In the genomic region with DNA sequence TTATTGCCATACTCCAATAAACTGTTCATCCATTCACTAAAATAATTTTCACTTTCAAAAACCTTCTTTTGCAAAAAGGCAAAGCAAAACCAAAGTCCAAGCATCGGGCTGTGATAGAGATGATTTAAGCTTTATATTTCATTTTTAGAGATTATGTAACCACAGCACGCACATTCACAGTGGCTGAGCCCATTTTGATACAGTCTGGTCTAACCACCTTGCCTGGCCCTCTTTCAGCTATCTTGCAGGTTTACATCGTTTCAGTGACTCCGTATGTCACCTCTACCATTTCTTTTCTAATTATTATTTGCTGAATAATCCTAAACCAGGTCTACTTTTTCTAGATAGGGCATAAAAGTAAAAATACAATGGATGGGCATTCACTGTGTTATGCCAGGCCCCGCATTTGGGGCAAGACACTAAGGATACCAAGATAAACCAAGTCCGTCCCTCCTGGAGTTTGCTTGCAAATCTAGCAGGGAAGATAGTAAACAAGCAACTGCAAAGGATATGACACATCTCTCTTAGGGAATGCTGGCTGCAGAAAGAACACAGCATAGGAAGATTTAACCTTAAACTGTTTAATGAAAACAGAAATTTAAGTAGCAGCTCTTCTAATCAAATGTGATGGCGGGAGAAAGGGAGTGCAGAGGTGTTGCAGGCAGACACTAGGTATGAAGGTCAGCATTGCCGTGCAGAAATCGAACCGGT, we compare ENCODE assay signal across 8 cellular contexts. TPM values are rescaled to one million over a fixed set of nuclear protein-coding genes. Genes with fewer than 3 reads are reported as not detected.
A peak's percentile ranks its signal among the peaks of the same experiment; 100 is the strongest.
DNase-seq lines count a peak whose midpoint lies in the region; ATAC-seq, FAIRE-seq and TF ChIP-seq lines count a peak whose summit lies in the region.

No MANE protein-coding gene starts in this region.

- TF ChIP-seq RAD21 in SK-N-SH (IDR thresholded peaks at IDR 0.05; ENCODE audit: low read length): no peak

- POLR2A ChIA-PET in SK-N-SH (lab: Yijun Ruan, JAX): interaction anchor here (0.7 kb wide), 1 partner anchor 86 kb away, joined by 5 read pairs; the partner anchor contains the start of gene CENPU

- TF ChIP-seq POLR2A in suprapubic skin (IDR thresholded peaks at IDR 0.05): no peak

- H3K27me3 Mint-ChIP-seq in activated T-helper 17 cell treated with anti-CD3 and anti-CD28 coated beads, Interleukin-2, amount 50 U/mL, for 72 hours: no peaks in the 10 kb centered on the region

- 55% methylated on average over 10 of the region's 10 CpGs for WGBS in SK-N-SH (ENCODE audit: low lambda C conversion rate)
- 37% methylated on average over 10 of the region's 10 CpGs for WGBS in suprapubic skin

- no peaks in the 10 kb centered on the region for H3K9me3 ChIP-seq in SK-N-SH
- no peaks in the 10 kb centered on the region for H3K9me3 ChIP-seq in iPS-18a (ENCODE audit: control insufficient read depth, low read depth, low read length)
- H3K9me3 ChIP-seq in suprapubic skin: no peaks in the 10 kb centered on the region

- no peaks in the 10 kb centered on the region for H3K9me3 Mint-ChIP-seq in activated T-helper 17 cell treated with anti-CD3 and anti-CD28 coated beads, Interleukin-2, amount 50 U/mL, for 72 hours

- H3K4me3 ChIP-seq in SK-N-SH (ENCODE audit: low read depth in 2 of 2, low read length in 1 of 2): peak overlapping the region; percentile 72 to 86
- H3K4me3 ChIP-seq in iPS-18a (ENCODE audit: low read length): peak overlapping the region; percentile 98
- H3K4me3 ChIP-seq in suprapubic skin: peak overlapping the region; percentile 99

- H3K36me3 ChIP-seq in SK-N-SH (replicated peaks in 1 of 2; ENCODE audit: control insufficient read depth in 1 of 2, insufficient read depth in 2 of 2, low read length in 1 of 2) (peaks cover 15% of the 10 kb centered on the region in 2 experiments), iPS-18a (ENCODE audit: control insufficient read depth, low read depth, low read length) (peaks cover 4% of the 10 kb centered on the region), suprapubic skin (peaks cover 8% of the 10 kb centered on the region)

- ATAC-seq in SK-N-SH treated with all-trans-retinoic acid at 6 μM for 48 hours (no peak), HG03025 (IDR thresholded peaks at IDR 0.05; ENCODE audit: low FRiP score, unreplicated experiment) (no peak), HG03520 (IDR thresholded peaks at IDR 0.05; ENCODE audit: unreplicated experiment) (no peak)
- ATAC-seq in activated T-helper 17 cell treated with anti-CD3 and anti-CD28 coated beads, Interleukin-2, amount 50 U/mL, for 72 hours (replicated peaks): no peak

- peaks cover 43% of the 10 kb centered on the region for H3K4me1 Mint-ChIP-seq in activated T-helper 17 cell treated with anti-CD3 and anti-CD28 coated beads, Interleukin-2, amount 50 U/mL, for 72 hours

- H3K4me3 Mint-ChIP-seq in activated T-helper 17 cell treated with anti-CD3 and anti-CD28 coated beads, Interleukin-2, amount 50 U/mL, for 72 hours: peak overlapping the region; percentile 98

- H3K27ac Mint-ChIP-seq in activated T-helper 17 cell treated with anti-CD3 and anti-CD28 coated beads, Interleukin-2, amount 50 U/mL, for 72 hours: peak overlapping the region; percentile 96

- H3K4me2 ChIP-seq in SK-N-SH: peak overlapping the region; percentile 92

- H3K4me1 ChIP-seq in SK-N-SH (ENCODE audit: control insufficient read depth in 1 of 2, insufficient read depth in 2 of 2, low read depth in 1 of 2, low read length in 1 of 2): peaks cover 26 to 27% of the 10 kb centered on the region in 2 experiments; a peak in 3 of 4 replicates
- H3K4me1 ChIP-seq in iPS-18a (ENCODE audit: control insufficient read depth, low read depth, low read length): peaks cover 49% of the 10 kb centered on the region
- peaks cover 45% of the 10 kb centered on the region for H3K4me1 ChIP-seq in suprapubic skin

- H4K20me1 ChIP-seq in SK-N-SH (ENCODE audit: insufficient read depth): peaks cover 23% of the 10 kb centered on the region; the same call in 1 of the 2 replicates

- peaks cover 7% of the 10 kb centered on the region for H3F3A ChIP-seq in SK-N-SH (replicated peaks; ENCODE audit: insufficient read depth)

- H3K27ac ChIP-seq in SK-N-SH (ENCODE audit: low read depth in 2 of 2, low read length in 1 of 2) (peak overlapping the region; percentile 91 to 94; a peak in 3 of 4 replicates), iPS-18a (ENCODE audit: low read length) (no peak overlapping the region), suprapubic skin (peak overlapping the region; percentile 96)

- H3K9ac ChIP-seq in SK-N-SH (peak overlapping the region; percentile 97), iPS-18a (ENCODE audit: low read length) (peak overlapping the region; percentile 79)

- TF ChIP-seq CTCF in SK-N-SH (IDR thresholded peaks at IDR 0.05) (no peak), suprapubic skin (IDR thresholded peaks at IDR 0.05) (no peak), D721Med (IDR thresholded peaks at IDR 0.05; ENCODE audit: insufficient read depth, missing control alignments) (no peak)

- no peak overlapping the region for H2AFZ ChIP-seq in SK-N-SH (ENCODE audit: low read depth)

- H3K79me2 ChIP-seq in SK-N-SH (ENCODE audit: insufficient read depth): peaks cover 72% of the 10 kb centered on the region

- no peaks in the 10 kb centered on the region for H3K27me3 ChIP-seq in SK-N-SH (ENCODE audit: insufficient read depth)
- no peaks in the 10 kb centered on the region for H3K27me3 ChIP-seq in iPS-18a (ENCODE audit: control insufficient read depth, insufficient read depth, low read length)
- no peaks in the 10 kb centered on the region for H3K27me3 ChIP-seq in suprapubic skin

- no peak for FAIRE-seq in D721Med (lab: Jason Lieb, UNC)

- no peaks in the 10 kb centered on the region for H3K9me2 ChIP-seq in SK-N-SH

- CTCF ChIA-PET in SK-N-SH (lab: Yijun Ruan, JAX): interaction anchor here (1.1 to 3.0 kb wide), 3 partner anchors 26 to 384 kb away, joined by 3 to 16 read pairs (median 3); no protein-coding TSS in a partner anchor

- no peak for DNase-seq in SK-N-SH
- DNase-seq in suprapubic skin (ENCODE audit: low spot score in 2 of 2): no peak
- DNase-seq in D721Med (ENCODE audit: insufficient read length, low spot score): no peak

- H3K36me3 Mint-ChIP-seq in activated T-helper 17 cell treated with anti-CD3 and anti-CD28 coated beads, Interleukin-2, amount 50 U/mL, for 72 hours (ENCODE audit: low read depth): peaks cover 63% of the 10 kb centered on the region

- no peak for TF ChIP-seq EP300 in SK-N-SH (IDR thresholded peaks at IDR 0.05; ENCODE audit: borderline replicate concordance in 1 of 2, low read depth in 1 of 2, low read length in 1 of 2)
- TF ChIP-seq EP300 in suprapubic skin (IDR thresholded peaks at IDR 0.05): no peak

TF ChIP-seq in SK-N-SH, 30 proteins besides CTCF, POLR2A, EP300 and RAD21:
- TF ChIP-seq TCF12 (IDR thresholded peaks at IDR 0.05): no peak
- TF ChIP-seq FOXM1 (IDR thresholded peaks at IDR 0.05; ENCODE audit: low read depth): no peak
- no peak for TF ChIP-seq SIN3A (IDR thresholded peaks at IDR 0.05; ENCODE audit: borderline replicate concordance, low read depth, low read length)
- TF ChIP-seq NRF1 (IDR thresholded peaks at IDR 0.05; ENCODE audit: low read depth, low read length): no peak

TF ChIP-seq in SK-N-SH treated with all-trans-retinoic acid at 6 μM for 48 hours, 23 proteins besides CTCF, POLR2A, EP300 and RAD21 (continues in another document):
- TF ChIP-seq CREB5 (CRISPR knock-in tag; IDR thresholded peaks at IDR 0.05; ENCODE audit: low read depth): no peak
- TF ChIP-seq, protein P1, sequence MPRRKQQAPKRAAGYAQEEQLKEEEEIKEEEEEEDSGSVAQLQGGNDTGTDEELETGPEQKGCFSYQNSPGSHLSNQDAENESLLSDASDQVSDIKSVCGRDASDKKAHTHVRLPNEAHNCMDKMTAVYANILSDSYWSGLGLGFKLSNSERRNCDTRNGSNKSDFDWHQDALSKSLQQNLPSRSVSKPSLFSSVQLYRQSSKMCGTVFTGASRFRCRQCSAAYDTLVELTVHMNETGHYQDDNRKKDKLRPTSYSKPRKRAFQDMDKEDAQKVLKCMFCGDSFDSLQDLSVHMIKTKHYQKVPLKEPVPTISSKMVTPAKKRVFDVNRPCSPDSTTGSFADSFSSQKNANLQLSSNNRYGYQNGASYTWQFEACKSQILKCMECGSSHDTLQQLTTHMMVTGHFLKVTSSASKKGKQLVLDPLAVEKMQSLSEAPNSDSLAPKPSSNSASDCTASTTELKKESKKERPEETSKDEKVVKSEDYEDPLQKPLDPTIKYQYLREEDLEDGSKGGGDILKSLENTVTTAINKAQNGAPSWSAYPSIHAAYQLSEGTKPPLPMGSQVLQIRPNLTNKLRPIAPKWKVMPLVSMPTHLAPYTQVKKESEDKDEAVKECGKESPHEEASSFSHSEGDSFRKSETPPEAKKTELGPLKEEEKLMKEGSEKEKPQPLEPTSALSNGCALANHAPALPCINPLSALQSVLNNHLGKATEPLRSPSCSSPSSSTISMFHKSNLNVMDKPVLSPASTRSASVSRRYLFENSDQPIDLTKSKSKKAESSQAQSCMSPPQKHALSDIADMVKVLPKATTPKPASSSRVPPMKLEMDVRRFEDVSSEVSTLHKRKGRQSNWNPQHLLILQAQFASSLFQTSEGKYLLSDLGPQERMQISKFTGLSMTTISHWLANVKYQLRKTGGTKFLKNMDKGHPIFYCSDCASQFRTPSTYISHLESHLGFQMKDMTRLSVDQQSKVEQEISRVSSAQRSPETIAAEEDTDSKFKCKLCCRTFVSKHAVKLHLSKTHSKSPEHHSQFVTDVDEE (CRISPR knock-in tag; IDR thresholded peaks at IDR 0.05): no peak
- TF ChIP-seq ZNF8 (CRISPR knock-in tag; IDR thresholded peaks at IDR 0.05): no peak
- TF ChIP-seq TCF4 (CRISPR knock-in tag; IDR thresholded peaks at IDR 0.05; ENCODE audit: borderline replicate concordance): no peak

RNA-seq across cellular contexts. Expression of gene CASP3, which starts 1.7 kb away (rescaled TPM):
- polyA plus RNA-seq in SK-N-SH (2012; rRNA removed): 15.5 and 21.8 TPM in 2 replicates
- 24.9 and 30.0 TPM in 2 replicates for polyA plus RNA-seq in SK-N-SH (2012; cell fraction: cytosol; rRNA removed)
- 16.9 and 24.2 TPM in 2 replicates for polyA plus RNA-seq in SK-N-SH (2012; cell fraction: nucleus; rRNA removed)
- 10 to 100 TPM; 65.2 to 84.9 TPM for total RNA-seq in activated T-helper 17 cell treated with anti-CD3 and anti-CD28 coated beads, Interleukin-2, amount 50 U/mL, for 72 hours
- 10 to 100 TPM; 13.4 to 16.6 (median 15.0) TPM for total RNA-seq in suprapubic skin

RNA-seq across cellular contexts. Expression of gene PRIMPOL, which starts 2.0 kb away (rescaled TPM):
- 8.0 and 11.9 TPM in 2 replicates for polyA plus RNA-seq in SK-N-SH (2012; rRNA removed)
- 10.8 and 18.4 TPM in 2 replicates for polyA plus RNA-seq in SK-N-SH (2012; cell fraction: cytosol; rRNA removed)
- polyA plus RNA-seq in SK-N-SH (2012; cell fraction: nucleus; rRNA removed): 9.5 and 16.9 TPM in 2 replicates
- 10 to 100 TPM; 17.0 to 23.6 TPM for total RNA-seq in activated T-helper 17 cell treated with anti-CD3 and anti-CD28 coated beads, Interleukin-2, amount 50 U/mL, for 72 hours
- total RNA-seq in suprapubic skin: 10 to 100 TPM in 3 of 4 donors, 1 to 10 TPM in 1; 6.8 to 28.9 (median 15.2) TPM
